ENCODE assay signal across 1 cellular context in genomic region chr12:6434205-6435180, GRCh38.
TF ChIP-seq lines count a peak whose summit lies in the region.

No MANE protein-coding gene starts in this region.

TF ChIP-seq in GM12878, 131 proteins besides CTCF, POLR2A, EP300 and RAD21:
- no peak for TF ChIP-seq TCF3 (IDR thresholded peaks at IDR 0.05; ENCODE audit: borderline replicate concordance, insufficient read depth, low read depth, low read length)
- TF ChIP-seq IRF4 (IDR thresholded peaks at IDR 0.05; ENCODE audit: low read depth, low read length): 0 out of 2 replicates have a peak, but pooled peaks have one; percentile 12
- peak; percentile 6; the same call in 1 of the 2 replicates for TF ChIP-seq JUNB (IDR thresholded peaks at IDR 0.05)
- TF ChIP-seq RBBP5 (conservative IDR thresholded peaks at IDR 0.05): no peak
